27 cellular contexts compared by ENCODE assay signal in the genomic region with DNA sequence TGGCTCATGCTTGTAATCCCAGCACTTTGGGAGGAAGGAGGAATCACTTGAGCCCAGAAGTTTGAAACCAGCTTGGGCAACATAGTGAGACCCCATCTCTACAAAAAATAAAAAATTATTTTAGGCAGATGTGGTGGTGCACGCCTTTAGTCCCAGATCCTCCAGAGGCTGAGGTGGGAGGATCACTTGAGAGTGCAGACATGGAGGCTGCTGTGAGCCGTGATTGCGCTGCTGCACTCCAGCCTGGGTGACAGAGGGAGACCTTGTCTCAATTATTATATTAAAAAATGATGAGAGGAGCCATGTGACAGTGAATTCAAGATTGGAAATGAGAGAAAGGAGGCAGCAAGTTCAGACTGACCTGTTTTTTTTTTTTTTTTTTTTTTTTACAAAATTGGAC.
"Had no signal": no experiment of that assay in that cellular context is flagged by ENCODE, and none has a peak within 500 bp of the region (broad histone marks: within the 10 kb centered on the region; RNA-seq: fewer than 3 reads in every experiment).

No MANE protein-coding gene starts in this region.

- H3K27ac Mint-ChIP-seq: dendritic cell treated with granulocyte-macrophage colony-stimulating factor and Interleukin-4, amounts not matched to agents 40 ng/mL and 50 ng/mL, for 4 days; effector memory CD8-positive, alpha-beta T cell; endodermal cell; immature natural killer cell; mesothelial cell of epicardium; naive B cell had no signal

- H3K27me3 ChIP-seq: colonic mucosa, esophagus squamous epithelium, gastrocnemius medialis, hepatocyte, left lung had no signal

- H3K27me3 Mint-ChIP-seq: dendritic cell treated with granulocyte-macrophage colony-stimulating factor and Interleukin-4, amounts not matched to agents 40 ng/mL and 50 ng/mL, for 4 days; naive B cell had no signal

- H3K9me3 Mint-ChIP-seq: endodermal cell had no signal

- H3K27ac ChIP-seq: colonic mucosa, epithelial cell of prostate, esophagus squamous epithelium, gastrocnemius medialis, hepatocyte, left lung, lower lobe of right lung had no signal

- H3K36me3 Mint-ChIP-seq: immature natural killer cell, naive B cell had no signal

- H3K4me1 Mint-ChIP-seq: endodermal cell, immature natural killer cell, mesothelial cell of epicardium, naive B cell had no signal

- ATAC-seq: effector memory CD8-positive, alpha-beta T cell; esophagus mucosa; gastrocnemius medialis; left lung; lower lobe of right lung; mucosa of descending colon had no signal

- DNase-seq: colonic mucosa; cortex of kidney; effector CD8-positive, alpha-beta T cell; effector memory CD8-positive, alpha-beta T cell; endodermal cell; erythroblast; esophagus squamous epithelium; foreskin fibroblast; foreskin melanocyte; gastrocnemius medialis; glutamatergic neuron; head of caudate nucleus; hypothalamus; immature natural killer cell; islet precursor cell; kidney; kidney glomerular epithelial cell; left lung; lower lobe of right lung; mesenchymal stem cell; mucosa of descending colon; naive B cell had no signal

- H3K4me3 Mint-ChIP-seq: dendritic cell treated with granulocyte-macrophage colony-stimulating factor and Interleukin-4, amounts not matched to agents 40 ng/mL and 50 ng/mL, for 4 days; effector memory CD8-positive, alpha-beta T cell; endodermal cell; immature natural killer cell; mesothelial cell of epicardium; naive B cell had no signal

- H3K36me3 ChIP-seq: colonic mucosa, esophagus squamous epithelium, gastrocnemius medialis, left lung, lower lobe of right lung had no signal

- H3K4me1 ChIP-seq: colonic mucosa, esophagus squamous epithelium, gastrocnemius medialis, left lung, lower lobe of right lung had no signal

- H3K9me3 ChIP-seq: colonic mucosa, esophagus squamous epithelium, gastrocnemius medialis, lower lobe of right lung, mucosa of descending colon had no signal

- H3K4me3 ChIP-seq: colonic mucosa, esophagus squamous epithelium, gastrocnemius medialis, hepatocyte, left lung, lower lobe of right lung, mucosa of descending colon had no signal
